In genomic region chr19:43480574-43480973, GRCh38 we compare ENCODE assay signal across 36 cellular contexts. TPM values are rescaled to one million over a fixed set of nuclear protein-coding genes. Genes with fewer than 3 reads are reported as not detected.
"Had no signal": no experiment of that assay in that cellular context is flagged by ENCODE, and none has a peak within 500 bp of the region (broad histone marks: within the 10 kb centered on the region; RNA-seq: fewer than 3 reads in every experiment).

No MANE protein-coding gene starts in this region.

- H3K27ac Mint-ChIP-seq: activated B cell treated with CpG ODN at 0.5 μM for 24 hours; activated CD8-positive, alpha-beta T cell treated with anti-CD3 and anti-CD28 coated beads for 36 hours; activated naive CD8-positive, alpha-beta T cell; activated T-helper 17 cell treated with anti-CD3 and anti-CD28 coated beads, Interleukin-2, amount 50 U/mL, for 72 hours; dendritic cell treated with granulocyte-macrophage colony-stimulating factor and Interleukin-4, amounts not matched to agents 40 ng/mL and 50 ng/mL, for 4 days; endodermal cell; T-helper 1 cell treated with Interleukin-12 subunit alpha and Interleukin-12 subunit beta and Interleukin-4 antibody, amounts not matched to agents 30 μg/mL and 1 μg/mL, for 36 hours; T-helper 2 cell treated with Interferon-gamma antibody and Interleukin-4, amounts not matched to agents 5 μg/mL and 100 μg/mL, for 36 hours had no signal

- H3K36me3 ChIP-seq: brain microvascular endothelial cell had no signal

- ATAC-seq: activated CD4-positive, CD25-positive, alpha-beta regulatory T cell treated with anti-CD3 and anti-CD28 coated beads, Interleukin-2, amount 50 U/mL, for 24 hours; activated CD8-positive, alpha-beta T cell treated with anti-CD3 and anti-CD28 coated beads for 36 hours; activated T-cell treated with anti-CD3 and anti-CD28 coated beads, Interleukin-2, amount 50 U/mL, for 4 hours; activated T-helper 17 cell treated with anti-CD3 and anti-CD28 coated beads, Interleukin-2, amount 50 U/mL, for 72 hours; esophagus mucosa had no signal

- H3K27me3 ChIP-seq: brain microvascular endothelial cell, dorsolateral prefrontal cortex had no signal

- H3K4me3 ChIP-seq: coronary artery, dorsolateral prefrontal cortex had no signal

- DNase-seq: activated B cell treated with CpG ODN at 0.5 μM for 24 hours; activated CD4-positive, alpha-beta T cell treated with anti-CD3 and anti-CD28 coated beads for 48 hours; activated CD4-positive, alpha-beta T cell treated with anti-CD3 and anti-CD28 coated beads, Interleukin-2, amount 50 U/mL, for 1 hour; activated CD4-positive, alpha-beta T cell treated with anti-CD3 and anti-CD28 coated beads, Interleukin-2, amount 50 U/mL, for 48 hours; activated CD8-positive, alpha-beta memory T cell treated with anti-CD3 and anti-CD28 coated beads for 24 hours; activated CD8-positive, alpha-beta T cell treated with anti-CD3 and anti-CD28 coated beads for 36 hours; activated effector memory CD4-positive, alpha-beta T cell treated with Interleukin-2 at 50 U/mL for 16 hours; activated gamma-delta T cell treated with Interleukin-2 at 50 U/mL for 16 hours; activated naive CD4-positive, alpha-beta T cell treated with anti-CD3 and anti-CD28 coated beads, Interleukin-2, amount 50 U/mL, for 16 hours; activated naive CD4-positive, alpha-beta T cell treated with Interleukin-2 at 50 U/mL for 16 hours; activated T-cell treated with anti-CD3 and anti-CD28 coated beads, Interleukin-2, amount 50 U/mL, for 4 hours; amniotic stem cell; anterior cingulate cortex; brain microvascular endothelial cell; dorsolateral prefrontal cortex; effector memory CD4-positive, alpha-beta T cell; endodermal cell; foreskin fibroblast; head of caudate nucleus; T1000; WERI-Rb-1 had no signal

- H3K27me3 Mint-ChIP-seq: activated B cell treated with CpG ODN at 0.5 μM for 24 hours; activated CD8-positive, alpha-beta T cell treated with anti-CD3 and anti-CD28 coated beads for 36 hours; activated naive CD8-positive, alpha-beta T cell; activated T-helper 17 cell treated with anti-CD3 and anti-CD28 coated beads, Interleukin-2, amount 50 U/mL, for 72 hours; central memory CD8-positive, alpha-beta T cell; dendritic cell treated with granulocyte-macrophage colony-stimulating factor and Interleukin-4, amounts not matched to agents 40 ng/mL and 50 ng/mL, for 4 days had no signal

- H3K27ac ChIP-seq: brain microvascular endothelial cell, coronary artery, dorsolateral prefrontal cortex, WERI-Rb-1 had no signal

- FAIRE-seq: astrocyte, bronchial epithelial cell, frontal cortex had no signal

- H3K9me3 Mint-ChIP-seq: activated B cell treated with CpG ODN at 0.5 μM for 24 hours; activated CD8-positive, alpha-beta T cell treated with anti-CD3 and anti-CD28 coated beads for 36 hours; activated T-cell treated with anti-CD3 and anti-CD28 coated beads, Interleukin-2, amount 50 U/mL, for 4 hours; central memory CD8-positive, alpha-beta T cell; dendritic cell treated with granulocyte-macrophage colony-stimulating factor and Interleukin-4, amounts not matched to agents 40 ng/mL and 50 ng/mL, for 4 days; endodermal cell; T-helper 1 cell treated with Interleukin-12 subunit alpha and Interleukin-12 subunit beta and Interleukin-4 antibody, amounts not matched to agents 30 μg/mL and 1 μg/mL, for 36 hours; T-helper 2 cell treated with Interferon-gamma antibody and Interleukin-4, amounts not matched to agents 5 μg/mL and 100 μg/mL, for 36 hours had no signal

- H3K4me3 Mint-ChIP-seq: activated B cell treated with CpG ODN at 0.5 μM for 24 hours; activated CD8-positive, alpha-beta T cell treated with anti-CD3 and anti-CD28 coated beads for 36 hours; activated naive CD8-positive, alpha-beta T cell; activated T-cell treated with anti-CD3 and anti-CD28 coated beads, Interleukin-2, amount 50 U/mL, for 4 hours; activated T-helper 17 cell treated with anti-CD3 and anti-CD28 coated beads, Interleukin-2, amount 50 U/mL, for 72 hours; central memory CD8-positive, alpha-beta T cell; dendritic cell treated with granulocyte-macrophage colony-stimulating factor and Interleukin-4, amounts not matched to agents 40 ng/mL and 50 ng/mL, for 4 days; endodermal cell; T-helper 1 cell treated with Interleukin-12 subunit alpha and Interleukin-12 subunit beta and Interleukin-4 antibody, amounts not matched to agents 30 μg/mL and 1 μg/mL, for 36 hours; T-helper 2 cell treated with Interferon-gamma antibody and Interleukin-4, amounts not matched to agents 5 μg/mL and 100 μg/mL, for 36 hours had no signal

RNA-seq across cellular contexts. Expression of gene LYPD3, which starts 15.2 kb away (rescaled TPM):
- total RNA-seq: activated B cell treated with CpG ODN at 0.5 μM for 24 hours, cardiac septum, cerebellum had no signal

RNA-seq across cellular contexts. Expression of gene ZNF575, which starts 52.4 kb away (rescaled TPM):
- total RNA-seq: bronchial epithelial cell, epithelial cell of proximal tubule had no signal
